Comparison of ENCODE assay signal across 21 cellular contexts in genomic region chr9:92563701-92564100, GRCh38. TPM values are rescaled to one million over a fixed set of nuclear protein-coding genes. Genes with fewer than 3 reads are reported as not detected.
DNase-seq lines count a peak whose midpoint lies in the region; TF ChIP-seq lines count a peak whose summit lies in the region.
"Had no signal": no experiment of that assay in that cellular context is flagged by ENCODE, and none has a peak within 500 bp of the region (broad histone marks: within the 10 kb centered on the region; RNA-seq: fewer than 3 reads in every experiment).

No MANE protein-coding gene starts in this region.

- H3K36me3 ChIP-seq in mesendoderm (ENCODE audit: control insufficient read depth, insufficient read depth, low read length) (no peaks in the 10 kb centered on the region), vagina (no peaks in the 10 kb centered on the region), esophagus muscularis mucosa (no peaks in the 10 kb centered on the region)
- H3K36me3 ChIP-seq: BE2C, stomach, WERI-Rb-1 had no signal

- no peak overlapping the region for H2BK120ac ChIP-seq in mesendoderm (ENCODE audit: low read depth, low read length)

- no peaks in the 10 kb centered on the region for H3K27me3 ChIP-seq in mesendoderm (ENCODE audit: insufficient read depth, low read length, poor library complexity)
- no peaks in the 10 kb centered on the region for H3K27me3 ChIP-seq in vagina
- H3K27me3 ChIP-seq in esophagus muscularis mucosa: no peaks in the 10 kb centered on the region
- H3K27me3 ChIP-seq: BE2C, stomach had no signal

- H3K4me1 ChIP-seq in mesendoderm (ENCODE audit: control insufficient read depth, low read depth, low read length) (no peaks in the 10 kb centered on the region), vagina (peaks cover 24% of the 10 kb centered on the region), esophagus muscularis mucosa (peaks cover 0 to 28% (median 20%) of the 10 kb centered on the region in 4 donors)
- H3K4me1 ChIP-seq: BE2C had no signal

- H2BK5ac ChIP-seq in mesendoderm (ENCODE audit: low read length): no peak overlapping the region

- DNase-seq in NCI-H1417 (lab: John Stamatoyannopoulos, UW) (peak in 2 of 3 experiments; percentile 1 to 39), NCI-H1417 treated with DMSO at 0.1 percent for 48 hours (lab: John Stamatoyannopoulos, UW) (no peak), NCI-H2029 treated with DMSO at 0.1 percent for 48 hours (lab: John Stamatoyannopoulos, UW) (peak; percentile 57), astrocyte of the spinal cord (ENCODE audit: low read depth, low spot score) (peak; percentile 14), mesendoderm (peak; percentile 28), vagina (ENCODE audit: extremely low spot score in 2 of 2) (no peak), esophagus muscularis mucosa (ENCODE audit: extremely low spot score) (no peak), NCI-H146 (lab: John Stamatoyannopoulos, UW) (no peak)
- DNase-seq: 8988T; activated CD4-positive, alpha-beta T cell treated with anti-CD3 and anti-CD28 coated beads, Interleukin-2, amount 50 U/mL, for 4 hours; activated gamma-delta T cell treated with Interleukin-2 at 50 U/mL for 16 hours; BE2C; cerebellar nuclear complex; endodermal cell; hypothalamus; NCI-H1436 treated with DMSO at 0.1 percent for 48 hours; nephron progenitor cell; SHP77 treated with DMSO at 0.1 percent for 48 hours; stimulated activated CD4-positive, alpha-beta T cell treated with anti-CD3 and anti-CD28 coated beads, Interleukin-4, amount 100 ng/mL, for 1 hour; stomach; WERI-Rb-1 had no signal

- H3K79me2 ChIP-seq in mesendoderm (ENCODE audit: control insufficient read depth, insufficient read depth, low read length): no peaks in the 10 kb centered on the region

- no peak overlapping the region for H2BK15ac ChIP-seq in mesendoderm (replicated peaks; ENCODE audit: low read depth)

- H3K18ac ChIP-seq in mesendoderm (ENCODE audit: low read length): no peak overlapping the region

- no peaks in the 10 kb centered on the region for H3K79me1 ChIP-seq in mesendoderm (ENCODE audit: low read length)

- no peak overlapping the region for H4K5ac ChIP-seq in mesendoderm (ENCODE audit: low read length)

- H3K9me3 ChIP-seq in vagina: no peaks in the 10 kb centered on the region
- peaks cover 0 to 8% (median 0%) of the 10 kb centered on the region in 4 donors for H3K9me3 ChIP-seq in esophagus muscularis mucosa
- H3K9me3 ChIP-seq: BE2C had no signal

- no peak overlapping the region for H3K4ac ChIP-seq in mesendoderm (ENCODE audit: low read depth, low read length)

- no peak overlapping the region for H3K9ac ChIP-seq in mesendoderm (ENCODE audit: low read length)

- intact Hi-C loops in vagina (cut with DNase I): no loop called here
- intact Hi-C loops in esophagus muscularis mucosa (cut with DNase I): no loop called here

- no peak overlapping the region for H3K56ac ChIP-seq in mesendoderm (ENCODE audit: low read length)

- TF ChIP-seq EP300 in esophagus muscularis mucosa (IDR thresholded peaks at IDR 0.05): no peak

- H3K27ac ChIP-seq in mesendoderm (ENCODE audit: low read depth, low read length): no peak overlapping the region
- H3K27ac ChIP-seq in vagina: no peak overlapping the region
- H3K27ac ChIP-seq in esophagus muscularis mucosa (replicated peaks in 1 of 4): no peak overlapping the region
- H3K27ac ChIP-seq: stomach, WERI-Rb-1 had no signal

- H3K4me3 ChIP-seq in astrocyte of the spinal cord (ENCODE audit: low read depth, low read length): no peak overlapping the region
- no peak overlapping the region for H3K4me3 ChIP-seq in mesendoderm (ENCODE audit: low read length)
- no peak overlapping the region for H3K4me3 ChIP-seq in vagina
- H3K4me3 ChIP-seq in esophagus muscularis mucosa: no peak overlapping the region
- H3K4me3 ChIP-seq: stomach had no signal

- in situ Hi-C loops in astrocyte of the spinal cord (cut with HindIII; ENCODE audit: low sequenced_read_pairs): no loop called here

- H3K4me2 ChIP-seq in mesendoderm (ENCODE audit: low read length): no peak overlapping the region

- H3K23ac ChIP-seq in mesendoderm (ENCODE audit: low read length): no peak overlapping the region

- H4K8ac ChIP-seq in mesendoderm (ENCODE audit: low read depth, low read length): no peak overlapping the region

- TF ChIP-seq POLR2A in vagina (IDR thresholded peaks at IDR 0.05) (no peak), esophagus muscularis mucosa (IDR thresholded peaks at IDR 0.05; ENCODE audit: low read depth) (no peak)

- no peak overlapping the region for H2AK5ac ChIP-seq in mesendoderm (ENCODE audit: low read length)

- TF ChIP-seq CTCF in astrocyte of the spinal cord (IDR thresholded peaks at IDR 0.05; ENCODE audit: low read depth, low read length) (no peak), vagina (IDR thresholded peaks at IDR 0.05) (no peak), esophagus muscularis mucosa (IDR thresholded peaks at IDR 0.05) (no peak)

RNA-seq across cellular contexts. Expression of gene ECM2, which starts 27.9 kb away (rescaled TPM):
- polyA plus RNA-seq in mesendoderm (2013, experiment 1 of 2): 0.03 TPM
- polyA plus RNA-seq in mesendoderm (2013, experiment 2 of 2): 0.01 TPM
- total RNA-seq in vagina (10.8 TPM), esophagus muscularis mucosa (10 to 100 TPM in 2 of 4 donors, 1 to 10 TPM in 2; 8.1 to 11.7 (median 9.8) TPM)

Comparison
In these comparisons a context has a peak if more than half of its experiments do, and no peak if none do; other contexts are left out.
1. DNase-seq: peak in NCI-H1417 (2 of 3), NCI-H2029 treated with DMSO at 0.1 percent for 48 hours (single experiment), astrocyte of the spinal cord (single experiment) and mesendoderm (single experiment); none in NCI-H1417 treated with DMSO at 0.1 percent for 48 hours (single experiment), vagina (0 of 2), esophagus muscularis mucosa (single experiment) and NCI-H146 (single experiment).